18 cellular contexts compared by ENCODE assay signal in genomic region chr1:231600461-231600976, GRCh38. TPM values are rescaled to one million over a fixed set of nuclear protein-coding genes. Genes with fewer than 3 reads are reported as not detected.
DNase-seq lines count a peak whose midpoint lies in the region; ATAC-seq and TF ChIP-seq lines count a peak whose summit lies in the region.
"Had no signal": no experiment of that assay in that cellular context is flagged by ENCODE, and none has a peak within 500 bp of the region (broad histone marks: within the 10 kb centered on the region; RNA-seq: fewer than 3 reads in every experiment).

No MANE protein-coding gene starts in this region.

- H3K4me3 ChIP-seq in AG10803 (ENCODE audit: low read length) (no peak overlapping the region), MG63 (no peak overlapping the region), neuron (ENCODE audit: low read length) (no peak overlapping the region)
- H3K4me3 ChIP-seq: spleen had no signal

- H3K27me3 Mint-ChIP-seq in effector memory CD8-positive, alpha-beta T cell: no peaks in the 10 kb centered on the region
- H3K27me3 Mint-ChIP-seq: activated naive CD8-positive, alpha-beta T cell had no signal

- no peaks in the 10 kb centered on the region for H3K36me3 ChIP-seq in MG63
- no peaks in the 10 kb centered on the region for H3K36me3 ChIP-seq in neuron (ENCODE audit: insufficient read depth, low read length)
- H3K36me3 ChIP-seq: BE2C, spleen had no signal

- peaks cover 5% of the 10 kb centered on the region for H3K36me3 Mint-ChIP-seq in effector memory CD8-positive, alpha-beta T cell (ENCODE audit: insufficient read depth)
- H3K36me3 Mint-ChIP-seq: activated naive CD8-positive, alpha-beta T cell had no signal

- H2AFZ ChIP-seq in neuron (ENCODE audit: low read depth, low read length): peak overlapping the region; percentile 61

- no peak for ATAC-seq in HG03025 (IDR thresholded peaks at IDR 0.05; ENCODE audit: low FRiP score, unreplicated experiment)
- no peak for ATAC-seq in effector memory CD8-positive, alpha-beta T cell (replicated peaks)
- ATAC-seq: left lobe of liver had no signal

- H3K27me3 ChIP-seq in MG63 (no peaks in the 10 kb centered on the region), neuron (ENCODE audit: insufficient read depth, low read length) (no peaks in the 10 kb centered on the region)
- H3K27me3 ChIP-seq: BE2C, spleen had no signal

- in situ Hi-C loops in GM13976 (cut with MboI; ENCODE audit: low sequenced_read_pairs, unreplicated experiment): no loop called here

- no peak for TF ChIP-seq CTCF in AG10803 (conservative IDR thresholded peaks at IDR 0.05; ENCODE audit: low read length)
- TF ChIP-seq CTCF in GM13976 (IDR thresholded peaks at IDR 0.05; ENCODE audit: borderline replicate concordance, control extremely low read depth, extremely low read depth, insufficient read depth, missing control alignments): no peak

- no peaks in the 10 kb centered on the region for H3K9me3 Mint-ChIP-seq in effector memory CD8-positive, alpha-beta T cell
- H3K9me3 Mint-ChIP-seq: T-helper 2 cell treated with Interferon-gamma antibody and Interleukin-4, amounts not matched to agents 5 μg/mL and 100 μg/mL, for 36 hours had no signal

- peaks cover 8% of the 10 kb centered on the region in 2 donors for H3K4me1 Mint-ChIP-seq in effector memory CD8-positive, alpha-beta T cell (ENCODE audit: low read depth in 2 of 2)

- DNase-seq in AG10803 (ENCODE audit: low read depth) (peak; percentile 57), MG63 (peak; percentile 44), fibroblast of peridontal ligament (ENCODE audit: extremely low read depth) (peak; percentile 79), KG1 (lab: John Stamatoyannopoulos, UW) (no peak), GM13976 (ENCODE audit: low spot score) (no peak)
- DNase-seq in effector memory CD8-positive, alpha-beta T cell: no peak
- DNase-seq: BE2C; central memory CD4-positive, alpha-beta T cell; DMS79; hippocampal formation; NCI-H2081; NCI-H748 treated with DMSO at 0.1 percent for 48 hours; spleen had no signal

- H3K9me3 ChIP-seq in MG63 (no peaks in the 10 kb centered on the region), neuron (ENCODE audit: low read length) (no peaks in the 10 kb centered on the region)
- H3K9me3 ChIP-seq: BE2C, spleen had no signal

- H3K27ac Mint-ChIP-seq in effector memory CD8-positive, alpha-beta T cell: no peak overlapping the region
- H3K27ac Mint-ChIP-seq: activated naive CD8-positive, alpha-beta T cell; T-helper 2 cell treated with Interferon-gamma antibody and Interleukin-4, amounts not matched to agents 5 μg/mL and 100 μg/mL, for 36 hours had no signal

- H3K4me3 Mint-ChIP-seq in effector memory CD8-positive, alpha-beta T cell: no peak overlapping the region
- H3K4me3 Mint-ChIP-seq: activated naive CD8-positive, alpha-beta T cell; T-helper 2 cell treated with Interferon-gamma antibody and Interleukin-4, amounts not matched to agents 5 μg/mL and 100 μg/mL, for 36 hours had no signal

- H3K4me1 ChIP-seq in neuron (ENCODE audit: insufficient read depth, low read length): no peaks in the 10 kb centered on the region

RNA-seq across cellular contexts. Expression of gene DISC1, which starts 26.1 kb away (rescaled TPM):
- 2.8 and 3.5 TPM in 2 replicates for total RNA-seq in MG63 (2014; rRNA removed; shearing (Covaris generic); ENCODE audit: low replicate concordance)

Comparison
In these comparisons a context has a peak if more than half of its experiments do, and no peak if none do; other contexts are left out.
1. DNase-seq: peak in AG10803 (single experiment), MG63 (single experiment) and fibroblast of peridontal ligament (single experiment); none in KG1 (single experiment), GM13976 (single experiment) and effector memory CD8-positive, alpha-beta T cell (0 of 3).